12 cellular contexts compared by ENCODE assay signal in the genomic region with DNA sequence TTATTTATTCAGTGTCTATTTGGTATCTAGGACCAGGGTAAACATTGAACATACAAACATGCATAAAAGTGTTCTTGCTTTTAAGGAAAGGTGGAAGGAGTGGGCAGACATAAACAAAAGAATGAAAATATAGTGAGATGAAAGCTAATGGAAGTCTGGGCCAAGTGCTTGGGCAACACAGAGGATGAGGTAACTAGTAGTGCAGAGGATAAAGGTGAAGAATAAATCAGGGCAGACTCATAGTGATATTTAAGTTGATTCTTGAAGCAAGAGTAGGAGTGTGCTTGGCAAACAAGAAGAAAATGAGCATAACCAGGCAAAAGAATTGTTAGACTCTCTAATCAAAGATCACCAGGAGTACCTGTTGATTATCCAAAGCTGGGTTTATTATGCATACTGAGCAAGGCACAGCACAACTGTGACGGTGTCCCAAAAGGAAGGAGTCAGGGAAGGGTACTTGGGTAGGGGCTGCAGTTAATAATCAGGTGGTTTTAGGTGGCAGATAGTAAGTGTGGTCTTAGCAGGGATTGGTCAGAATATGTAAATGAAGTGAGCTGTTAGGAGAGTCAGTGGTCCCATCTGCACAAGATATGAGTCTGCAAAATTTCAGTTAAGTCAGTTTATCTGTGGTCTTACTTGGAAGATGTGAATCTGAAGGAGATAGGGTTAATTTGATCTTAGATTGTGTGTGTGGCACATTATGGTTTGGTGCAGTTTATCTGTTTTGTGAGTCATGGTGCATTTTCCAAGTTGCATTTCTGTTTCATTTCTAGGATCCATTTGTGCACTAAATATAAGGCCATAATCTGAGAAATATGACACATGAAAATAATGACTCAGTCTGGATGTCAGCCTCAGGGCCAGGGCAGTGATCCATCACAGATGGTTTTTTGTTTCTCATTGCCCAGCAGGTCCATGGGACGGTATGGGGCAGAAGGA. TPM values are rescaled to one million over a fixed set of nuclear protein-coding genes. Genes with fewer than 3 reads are reported as not detected.
A peak's percentile ranks its signal among the peaks of the same experiment; 100 is the strongest.
DNase-seq lines count a peak whose midpoint lies in the region; ATAC-seq and TF ChIP-seq lines count a peak whose summit lies in the region.
"Had no signal": no experiment of that assay in that cellular context is flagged by ENCODE, and none has a peak within 500 bp of the region (broad histone marks: within the 10 kb centered on the region; RNA-seq: fewer than 3 reads in every experiment).

No MANE protein-coding gene starts in this region.

- no peak overlapping the region for H3K9ac ChIP-seq in mesendoderm (ENCODE audit: low read length)

- H2BK15ac ChIP-seq in mesendoderm (replicated peaks; ENCODE audit: low read depth): no peak overlapping the region

- peak overlapping the region; percentile 29 for H3K27ac Mint-ChIP-seq in T-helper 2 cell treated with Interferon-gamma antibody and Interleukin-4, amounts not matched to agents 5 μg/mL and 100 μg/mL, for 36 hours

- no CpG with 5 or more reads among the region's 2 CpGs for WGBS in mesendoderm (ENCODE audit: extremely low coverage, insufficient coverage, low lambda C conversion rate)

- peaks cover 20% of the 10 kb centered on the region for H3K4me1 Mint-ChIP-seq in T-helper 2 cell treated with Interferon-gamma antibody and Interleukin-4, amounts not matched to agents 5 μg/mL and 100 μg/mL, for 36 hours (ENCODE audit: low read depth)

- peaks cover 4% of the 10 kb centered on the region for H3K27me3 Mint-ChIP-seq in T-helper 2 cell treated with Interferon-gamma antibody and Interleukin-4, amounts not matched to agents 5 μg/mL and 100 μg/mL, for 36 hours (ENCODE audit: low read depth)

- no peak overlapping the region for H3K4ac ChIP-seq in mesendoderm (ENCODE audit: low read depth, low read length)

- no peak overlapping the region for H2BK5ac ChIP-seq in mesendoderm (ENCODE audit: low read length)

- H3K27ac ChIP-seq in right atrium auricular region (no peak overlapping the region), mesendoderm (ENCODE audit: low read depth, low read length) (no peak overlapping the region)
- H3K27ac ChIP-seq: body of pancreas, neutrophil had no signal

- H4K5ac ChIP-seq in mesendoderm (ENCODE audit: low read length): no peak overlapping the region

- intact Hi-C loops in left ventricle myocardium superior (cut with micrococcal nuclease): no loop called here

- no peaks in the 10 kb centered on the region for H3K79me1 ChIP-seq in mesendoderm (ENCODE audit: low read length)

- no peaks in the 10 kb centered on the region for H3K9me3 ChIP-seq in right atrium auricular region
- H3K9me3 ChIP-seq: body of pancreas, neutrophil had no signal

- H3K4me3 ChIP-seq in right atrium auricular region (no peak overlapping the region), foreskin fibroblast (ENCODE audit: low read depth in 1 of 2, low read length in 2 of 2) (no peak overlapping the region), mesendoderm (ENCODE audit: low read length) (no peak overlapping the region)
- H3K4me3 ChIP-seq: body of pancreas had no signal

- H3K27me3 ChIP-seq in right atrium auricular region: no peaks in the 10 kb centered on the region
- no peaks in the 10 kb centered on the region for H3K27me3 ChIP-seq in mesendoderm (ENCODE audit: insufficient read depth, low read length, poor library complexity)
- H3K27me3 ChIP-seq: body of pancreas, neutrophil had no signal

- no peak for DNase-seq in left ventricle myocardium superior
- no peak for DNase-seq in right atrium auricular region (ENCODE audit: low spot score)
- DNase-seq in T-helper 2 cell treated with Interferon-gamma antibody and Interleukin-4, amounts not matched to agents 5 μg/mL and 100 μg/mL, for 36 hours (ENCODE audit: low spot score): no peak
- peak; percentile 82 to 92 for DNase-seq in foreskin fibroblast
- no peak for DNase-seq in ecto neural progenitor cell (ENCODE audit: low spot score)
- DNase-seq in mesendoderm: no peak
- DNase-seq: NCI-H1436 treated with DMSO at 0.1 percent for 48 hours; stimulated activated naive CD4-positive, alpha-beta T cell treated with Interleukin-2 at 50 U/mL for 16 hours had no signal

- H4K8ac ChIP-seq in mesendoderm (ENCODE audit: low read depth, low read length): no peak overlapping the region

- H3K36me3 ChIP-seq in right atrium auricular region (no peaks in the 10 kb centered on the region), mesendoderm (ENCODE audit: control insufficient read depth, insufficient read depth, low read length) (no peaks in the 10 kb centered on the region)
- H3K36me3 ChIP-seq: neutrophil had no signal

- H3K9me3 Mint-ChIP-seq in T-helper 2 cell treated with Interferon-gamma antibody and Interleukin-4, amounts not matched to agents 5 μg/mL and 100 μg/mL, for 36 hours: no peaks in the 10 kb centered on the region

- H2BK120ac ChIP-seq in mesendoderm (ENCODE audit: low read depth, low read length): no peak overlapping the region

- no peaks in the 10 kb centered on the region for H3K36me3 Mint-ChIP-seq in T-helper 2 cell treated with Interferon-gamma antibody and Interleukin-4, amounts not matched to agents 5 μg/mL and 100 μg/mL, for 36 hours (ENCODE audit: low read depth)

- H3K4me3 Mint-ChIP-seq in T-helper 2 cell treated with Interferon-gamma antibody and Interleukin-4, amounts not matched to agents 5 μg/mL and 100 μg/mL, for 36 hours: no peak overlapping the region

- no peaks in the 10 kb centered on the region for H3K79me2 ChIP-seq in mesendoderm (ENCODE audit: control insufficient read depth, insufficient read depth, low read length)

- H3K56ac ChIP-seq in mesendoderm (ENCODE audit: low read length): no peak overlapping the region

- no peaks in the 10 kb centered on the region for H3K4me1 ChIP-seq in right atrium auricular region
- no peaks in the 10 kb centered on the region for H3K4me1 ChIP-seq in mesendoderm (ENCODE audit: control insufficient read depth, low read depth, low read length)
- H3K4me1 ChIP-seq: body of pancreas had no signal

- no peak for TF ChIP-seq CTCF in right atrium auricular region (IDR thresholded peaks at IDR 0.05)
- no peak for TF ChIP-seq CTCF in foreskin fibroblast (IDR thresholded peaks at IDR 0.05; ENCODE audit: low read depth, low read length)

- no peak overlapping the region for H3K23ac ChIP-seq in mesendoderm (ENCODE audit: low read length)

- no peak overlapping the region for H2AK5ac ChIP-seq in mesendoderm (ENCODE audit: low read length)

- ATAC-seq in left ventricle myocardium superior: peak; percentile 53
- no peak for ATAC-seq in HG03565 (IDR thresholded peaks at IDR 0.05; ENCODE audit: unreplicated experiment)
- no peak for ATAC-seq in GM18511 (IDR thresholded peaks at IDR 0.05; ENCODE audit: unreplicated experiment)
- ATAC-seq: body of pancreas had no signal

- no peak overlapping the region for H3K18ac ChIP-seq in mesendoderm (ENCODE audit: low read length)

- H3K4me2 ChIP-seq in mesendoderm (ENCODE audit: low read length): no peak overlapping the region

RNA-seq across cellular contexts. Expression of a gene that starts 30.6 kb away (rescaled TPM):
- total RNA-seq in left ventricle myocardium superior (161 TPM), right atrium auricular region (100 to 1,000 TPM in 1 of 2 donors, 10 to 100 TPM in 1; 90.0 to 124 TPM)
- polyA plus RNA-seq in mesendoderm (2013, experiment 1 of 2): 84.0 TPM
- polyA plus RNA-seq in mesendoderm (2013, experiment 2 of 2): 83.0 TPM

RNA-seq across cellular contexts. Expression of a gene that starts 46.7 kb away (rescaled TPM):
- total RNA-seq in left ventricle myocardium superior (109 TPM), right atrium auricular region (10 to 100 TPM; 42.0 to 95.0 TPM)
- 13.4 TPM for polyA plus RNA-seq in mesendoderm (2013, experiment 1 of 2)
- polyA plus RNA-seq in mesendoderm (2013, experiment 2 of 2): 13.7 TPM

Comparison
In these comparisons a context has a peak if more than half of its experiments do, and no peak if none do; other contexts are left out.
1. DNase-seq: peak in foreskin fibroblast (2 of 2); none in left ventricle myocardium superior (single experiment), right atrium auricular region (single experiment), T-helper 2 cell treated with Interferon-gamma antibody and Interleukin-4, amounts not matched to agents 5 μg/mL and 100 μg/mL, for 36 hours (single experiment), ecto neural progenitor cell (single experiment) and mesendoderm (single experiment).